In the genomic region with DNA sequence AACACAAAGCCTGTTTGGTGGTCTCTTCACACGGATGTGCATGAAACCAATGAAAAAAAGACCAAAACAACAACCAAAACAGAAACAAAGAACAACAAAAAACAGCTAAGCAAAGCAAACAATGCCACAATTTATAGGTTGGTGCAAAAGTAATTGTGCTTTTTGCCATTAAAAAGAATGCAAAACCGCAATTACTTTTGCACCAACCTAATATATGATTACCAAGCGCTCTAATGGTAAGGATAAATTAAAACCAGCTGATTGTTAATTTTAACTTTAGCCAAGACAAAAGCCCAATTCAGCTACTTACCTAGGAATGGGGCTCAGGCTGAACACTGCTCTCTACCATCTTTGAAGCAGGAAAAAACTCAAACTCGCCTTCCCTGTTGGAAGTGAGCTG, we compare ENCODE assay signal across 1 cellular context.
TF ChIP-seq lines count a peak whose summit lies in the region.

No MANE protein-coding gene starts in this region.

TF ChIP-seq in K562, 482 proteins besides CTCF, POLR2A, EP300 and RAD21:
- TF ChIP-seq FOXK1 (CRISPR knock-in tag; IDR thresholded peaks at IDR 0.05; ENCODE audit: borderline replicate concordance) = no peak
- TF ChIP-seq GABPB1 (CRISPR knock-in tag; IDR thresholded peaks at IDR 0.05) = no peak
- TF ChIP-seq, protein P1, sequence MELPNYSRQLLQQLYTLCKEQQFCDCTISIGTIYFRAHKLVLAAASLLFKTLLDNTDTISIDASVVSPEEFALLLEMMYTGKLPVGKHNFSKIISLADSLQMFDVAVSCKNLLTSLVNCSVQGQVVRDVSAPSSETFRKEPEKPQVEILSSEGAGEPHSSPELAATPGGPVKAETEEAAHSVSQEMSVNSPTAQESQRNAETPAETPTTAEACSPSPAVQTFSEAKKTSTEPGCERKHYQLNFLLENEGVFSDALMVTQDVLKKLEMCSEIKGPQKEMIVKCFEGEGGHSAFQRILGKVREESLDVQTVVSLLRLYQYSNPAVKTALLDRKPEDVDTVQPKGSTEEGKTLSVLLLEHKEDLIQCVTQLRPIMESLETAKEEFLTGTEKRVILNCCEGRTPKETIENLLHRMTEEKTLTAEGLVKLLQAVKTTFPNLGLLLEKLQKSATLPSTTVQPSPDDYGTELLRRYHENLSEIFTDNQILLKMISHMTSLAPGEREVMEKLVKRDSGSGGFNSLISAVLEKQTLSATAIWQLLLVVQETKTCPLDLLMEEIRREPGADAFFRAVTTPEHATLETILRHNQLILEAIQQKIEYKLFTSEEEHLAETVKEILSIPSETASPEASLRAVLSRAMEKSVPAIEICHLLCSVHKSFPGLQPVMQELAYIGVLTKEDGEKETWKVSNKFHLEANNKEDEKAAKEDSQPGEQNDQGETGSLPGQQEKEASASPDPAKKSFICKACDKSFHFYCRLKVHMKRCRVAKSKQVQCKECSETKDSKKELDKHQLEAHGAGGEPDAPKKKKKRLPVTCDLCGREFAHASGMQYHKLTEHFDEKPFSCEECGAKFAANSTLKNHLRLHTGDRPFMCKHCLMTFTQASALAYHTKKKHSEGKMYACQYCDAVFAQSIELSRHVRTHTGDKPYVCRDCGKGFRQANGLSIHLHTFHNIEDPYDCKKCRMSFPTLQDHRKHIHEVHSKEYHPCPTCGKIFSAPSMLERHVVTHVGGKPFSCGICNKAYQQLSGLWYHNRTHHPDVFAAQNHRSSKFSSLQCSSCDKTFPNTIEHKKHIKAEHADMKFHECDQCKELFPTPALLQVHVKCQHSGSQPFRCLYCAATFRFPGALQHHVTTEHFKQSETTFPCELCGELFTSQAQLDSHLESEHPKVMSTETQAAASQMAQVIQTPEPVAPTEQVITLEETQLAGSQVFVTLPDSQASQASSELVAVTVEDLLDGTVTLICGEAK (IDR thresholded peaks at IDR 0.05) = peak; percentile 72
- TF ChIP-seq, protein P1 (CRISPR knock-in tag; IDR thresholded peaks at IDR 0.05) = no peak
- TF ChIP-seq FOXJ2 (tag; IDR thresholded peaks at IDR 0.05) = no peak
